ENCODE assay signal across 1 cellular context in genomic region chr20:20824924-20825584, GRCh38.
TF ChIP-seq lines count a peak whose summit lies in the region.

No MANE protein-coding gene starts in this region.

TF ChIP-seq in HepG2, 621 proteins besides CTCF, POLR2A, EP300 and RAD21 (continued from another document and continues in another):
- TF ChIP-seq BCL3 (CRISPR knock-in tag; IDR thresholded peaks at IDR 0.05) (no peak), ZNF362 (CRISPR knock-in tag; IDR thresholded peaks at IDR 0.05; ENCODE audit: borderline replicate concordance) (no peak), SYNCRIP (IDR thresholded peaks at IDR 0.05; ENCODE audit: insufficient read depth, low read depth, low read length) (no peak), ZNF7 (CRISPR knock-in tag; IDR thresholded peaks at IDR 0.05) (no peak), MEF2D (CRISPR knock-in tag; IDR thresholded peaks at IDR 0.05) (no peak), BHLHE40 (IDR thresholded peaks at IDR 0.05; ENCODE audit: low read length) (no peak), ZNF644 (CRISPR knock-in tag; IDR thresholded peaks at IDR 0.05; ENCODE audit: low read depth) (peak; percentile 63; the same call in 1 of the 2 replicates), NCOA5 (CRISPR knock-in tag; IDR thresholded peaks at IDR 0.05) (no peak), KMT2A (CRISPR knock-in tag; IDR thresholded peaks at IDR 0.05) (no peak), LCORL (IDR thresholded peaks at IDR 0.05) (no peak), LCORL (CRISPR knock-in tag; IDR thresholded peaks at IDR 0.05) (peak; percentile 25; the same call in 1 of the 2 replicates), TRAFD1 (CRISPR knock-in tag; IDR thresholded peaks at IDR 0.05; ENCODE audit: borderline replicate concordance) (no peak), ZNF687 (CRISPR knock-in tag; IDR thresholded peaks at IDR 0.05) (peak; percentile 45; the same call in 1 of the 2 replicates), MYC (CRISPR knock-in tag; IDR thresholded peaks at IDR 0.05; ENCODE audit: borderline replicate concordance) (no peak), NFATC3 (CRISPR knock-in tag; IDR thresholded peaks at IDR 0.05) (no peak), NR3C1 (CRISPR knock-in tag; IDR thresholded peaks at IDR 0.05) (no peak), HNRNPUL1 (IDR thresholded peaks at IDR 0.05; ENCODE audit: low read depth, low read length) (no peak), NFE2 (CRISPR knock-in tag; IDR thresholded peaks at IDR 0.05) (no peak), ZNF350 (CRISPR knock-in tag; IDR thresholded peaks at IDR 0.05; ENCODE audit: borderline replicate concordance, low read depth) (no peak), FOXO4 (CRISPR knock-in tag; conservative IDR thresholded peaks at IDR 0.05) (no peak), ZFP36L2 (CRISPR knock-in tag; IDR thresholded peaks at IDR 0.05) (no peak), THAP9 (CRISPR knock-in tag; IDR thresholded peaks at IDR 0.05; ENCODE audit: borderline replicate concordance) (peak; percentile 43; the same call in 1 of the 2 replicates), FOXJ3 (CRISPR knock-in tag; IDR thresholded peaks at IDR 0.05; ENCODE audit: borderline replicate concordance) (no peak), YEATS4 (CRISPR knock-in tag; IDR thresholded peaks at IDR 0.05; ENCODE audit: borderline replicate concordance) (no peak), BORCS8-MEF2B (CRISPR knock-in tag; IDR thresholded peaks at IDR 0.05) (0 out of 2 replicates have a peak, but pooled peaks have one; percentile 10), ZKSCAN8 (CRISPR knock-in tag; IDR thresholded peaks at IDR 0.05; ENCODE audit: borderline replicate concordance) (peak; percentile 71; the same call in 1 of the 2 replicates), SIX4 (CRISPR knock-in tag; IDR thresholded peaks at IDR 0.05) (no peak), NR1H2 (CRISPR knock-in tag; IDR thresholded peaks at IDR 0.05; ENCODE audit: borderline replicate concordance, low read depth) (no peak)
- TF ChIP-seq, protein P1, sequence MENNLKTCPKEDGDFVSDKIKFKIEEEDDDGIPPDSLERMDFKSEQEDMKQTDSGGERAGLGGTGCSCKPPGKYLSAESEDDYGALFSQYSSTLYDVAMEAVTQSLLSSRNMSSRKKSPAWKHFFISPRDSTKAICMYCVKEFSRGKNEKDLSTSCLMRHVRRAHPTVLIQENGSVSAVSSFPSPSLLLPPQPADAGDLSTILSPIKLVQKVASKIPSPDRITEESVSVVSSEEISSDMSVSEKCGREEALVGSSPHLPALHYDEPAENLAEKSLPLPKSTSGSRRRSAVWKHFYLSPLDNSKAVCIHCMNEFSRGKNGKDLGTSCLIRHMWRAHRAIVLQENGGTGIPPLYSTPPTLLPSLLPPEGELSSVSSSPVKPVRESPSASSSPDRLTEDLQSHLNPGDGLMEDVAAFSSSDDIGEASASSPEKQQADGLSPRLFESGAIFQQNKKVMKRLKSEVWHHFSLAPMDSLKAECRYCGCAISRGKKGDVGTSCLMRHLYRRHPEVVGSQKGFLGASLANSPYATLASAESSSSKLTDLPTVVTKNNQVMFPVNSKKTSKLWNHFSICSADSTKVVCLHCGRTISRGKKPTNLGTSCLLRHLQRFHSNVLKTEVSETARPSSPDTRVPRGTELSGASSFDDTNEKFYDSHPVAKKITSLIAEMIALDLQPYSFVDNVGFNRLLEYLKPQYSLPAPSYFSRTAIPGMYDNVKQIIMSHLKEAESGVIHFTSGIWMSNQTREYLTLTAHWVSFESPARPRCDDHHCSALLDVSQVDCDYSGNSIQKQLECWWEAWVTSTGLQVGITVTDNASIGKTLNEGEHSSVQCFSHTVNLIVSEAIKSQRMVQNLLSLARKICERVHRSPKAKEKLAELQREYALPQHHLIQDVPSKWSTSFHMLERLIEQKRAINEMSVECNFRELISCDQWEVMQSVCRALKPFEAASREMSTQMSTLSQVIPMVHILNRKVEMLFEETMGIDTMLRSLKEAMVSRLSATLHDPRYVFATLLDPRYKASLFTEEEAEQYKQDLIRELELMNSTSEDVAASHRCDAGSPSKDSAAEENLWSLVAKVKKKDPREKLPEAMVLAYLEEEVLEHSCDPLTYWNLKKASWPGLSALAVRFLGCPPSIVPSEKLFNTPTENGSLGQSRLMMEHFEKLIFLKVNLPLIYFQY (CRISPR knock-in tag; IDR thresholded peaks at IDR 0.05; ENCODE audit: borderline replicate concordance) = 0 out of 2 replicates have a peak, but pooled peaks have one; percentile 21
- TF ChIP-seq, protein P2, sequence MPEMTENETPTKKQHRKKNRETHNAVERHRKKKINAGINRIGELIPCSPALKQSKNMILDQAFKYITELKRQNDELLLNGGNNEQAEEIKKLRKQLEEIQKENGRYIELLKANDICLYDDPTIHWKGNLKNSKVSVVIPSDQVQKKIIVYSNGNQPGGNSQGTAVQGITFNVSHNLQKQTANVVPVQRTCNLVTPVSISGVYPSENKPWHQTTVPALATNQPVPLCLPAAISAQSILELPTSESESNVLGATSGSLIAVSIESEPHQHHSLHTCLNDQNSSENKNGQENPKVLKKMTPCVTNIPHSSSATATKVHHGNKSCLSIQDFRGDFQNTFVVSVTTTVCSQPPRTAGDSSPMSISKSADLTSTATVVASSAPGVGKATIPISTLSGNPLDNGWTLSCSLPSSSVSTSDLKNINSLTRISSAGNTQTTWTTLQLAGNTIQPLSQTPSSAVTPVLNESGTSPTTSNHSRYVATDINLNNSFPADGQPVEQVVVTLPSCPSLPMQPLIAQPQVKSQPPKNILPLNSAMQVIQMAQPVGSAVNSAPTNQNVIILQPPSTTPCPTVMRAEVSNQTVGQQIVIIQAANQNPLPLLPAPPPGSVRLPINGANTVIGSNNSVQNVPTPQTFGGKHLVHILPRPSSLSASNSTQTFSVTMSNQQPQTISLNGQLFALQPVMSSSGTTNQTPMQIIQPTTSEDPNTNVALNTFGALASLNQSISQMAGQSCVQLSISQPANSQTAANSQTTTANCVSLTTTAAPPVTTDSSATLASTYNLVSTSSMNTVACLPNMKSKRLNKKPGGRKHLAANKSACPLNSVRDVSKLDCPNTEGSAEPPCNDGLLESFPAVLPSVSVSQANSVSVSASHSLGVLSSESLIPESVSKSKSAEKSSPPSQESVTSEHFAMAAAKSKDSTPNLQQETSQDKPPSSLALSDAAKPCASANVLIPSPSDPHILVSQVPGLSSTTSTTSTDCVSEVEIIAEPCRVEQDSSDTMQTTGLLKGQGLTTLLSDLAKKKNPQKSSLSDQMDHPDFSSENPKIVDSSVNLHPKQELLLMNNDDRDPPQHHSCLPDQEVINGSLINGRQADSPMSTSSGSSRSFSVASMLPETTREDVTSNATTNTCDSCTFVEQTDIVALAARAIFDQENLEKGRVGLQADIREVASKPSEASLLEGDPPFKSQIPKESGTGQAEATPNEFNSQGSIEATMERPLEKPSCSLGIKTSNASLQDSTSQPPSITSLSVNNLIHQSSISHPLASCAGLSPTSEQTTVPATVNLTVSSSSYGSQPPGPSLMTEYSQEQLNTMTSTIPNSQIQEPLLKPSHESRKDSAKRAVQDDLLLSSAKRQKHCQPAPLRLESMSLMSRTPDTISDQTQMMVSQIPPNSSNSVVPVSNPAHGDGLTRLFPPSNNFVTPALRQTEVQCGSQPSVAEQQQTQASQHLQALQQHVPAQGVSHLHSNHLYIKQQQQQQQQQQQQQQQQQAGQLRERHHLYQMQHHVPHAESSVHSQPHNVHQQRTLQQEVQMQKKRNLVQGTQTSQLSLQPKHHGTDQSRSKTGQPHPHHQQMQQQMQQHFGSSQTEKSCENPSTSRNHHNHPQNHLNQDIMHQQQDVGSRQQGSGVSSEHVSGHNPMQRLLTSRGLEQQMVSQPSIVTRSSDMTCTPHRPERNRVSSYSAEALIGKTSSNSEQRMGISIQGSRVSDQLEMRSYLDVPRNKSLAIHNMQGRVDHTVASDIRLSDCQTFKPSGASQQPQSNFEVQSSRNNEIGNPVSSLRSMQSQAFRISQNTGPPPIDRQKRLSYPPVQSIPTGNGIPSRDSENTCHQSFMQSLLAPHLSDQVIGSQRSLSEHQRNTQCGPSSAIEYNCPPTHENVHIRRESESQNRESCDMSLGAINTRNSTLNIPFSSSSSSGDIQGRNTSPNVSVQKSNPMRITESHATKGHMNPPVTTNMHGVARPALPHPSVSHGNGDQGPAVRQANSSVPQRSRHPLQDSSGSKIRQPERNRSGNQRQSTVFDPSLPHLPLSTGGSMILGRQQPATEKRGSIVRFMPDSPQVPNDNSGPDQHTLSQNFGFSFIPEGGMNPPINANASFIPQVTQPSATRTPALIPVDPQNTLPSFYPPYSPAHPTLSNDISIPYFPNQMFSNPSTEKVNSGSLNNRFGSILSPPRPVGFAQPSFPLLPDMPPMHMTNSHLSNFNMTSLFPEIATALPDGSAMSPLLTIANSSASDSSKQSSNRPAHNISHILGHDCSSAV (CRISPR knock-in tag; IDR thresholded peaks at IDR 0.05; ENCODE audit: borderline replicate concordance) = 0 out of 2 replicates have a peak, but pooled peaks have one; percentile 42
